Comparison of ENCODE assay signal across 8 cellular contexts in the genomic region with DNA sequence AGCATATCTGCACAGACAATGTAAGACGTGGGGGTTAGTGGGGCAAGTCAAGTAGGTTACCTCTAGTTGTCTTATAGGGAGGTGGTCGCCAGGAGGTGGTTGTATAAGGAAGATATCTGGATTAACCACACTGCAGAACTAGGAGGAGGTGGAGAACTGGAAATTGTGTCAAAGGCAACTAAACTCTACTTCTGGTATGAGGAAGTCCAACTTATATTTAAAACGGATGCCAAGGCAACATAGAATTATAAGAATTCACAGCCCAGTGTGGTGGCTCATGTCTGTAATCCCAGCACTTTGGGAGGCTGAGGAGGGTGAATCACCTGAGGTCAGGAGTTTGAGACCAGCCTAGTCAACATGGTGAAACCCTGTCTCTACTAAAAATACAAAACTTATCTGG. TPM values are rescaled to one million over a fixed set of nuclear protein-coding genes. Genes with fewer than 3 reads are reported as not detected.
A peak's percentile ranks its signal among the peaks of the same experiment; 100 is the strongest.
DNase-seq lines count a peak whose midpoint lies in the region; TF ChIP-seq lines count a peak whose summit lies in the region.
"Not testable (repeated sequence)": the region's sequence is repeated elsewhere in the genome, so short reads cannot be mapped to it uniquely, and the experiment has no call there.

No MANE protein-coding gene starts in this region.

- H2AFZ ChIP-seq in GM23248, PC-9: not testable (repeated sequence)

- H3K9me2 ChIP-seq in GM23248 (ENCODE audit: insufficient read depth); PC-9 (ENCODE audit: insufficient read depth): not testable (repeated sequence)

- not testable (repeated sequence) for H3K79me2 ChIP-seq in GM23248 (ENCODE audit: insufficient read depth); PC-9 (ENCODE audit: low read depth)

- TF ChIP-seq CTCF in PC-9 (conservative IDR thresholded peaks at IDR 0.05); type B pancreatic cell (conservative IDR thresholded peaks at IDR 0.05): not testable (repeated sequence)

- H3K9ac ChIP-seq in GM23248: not testable (repeated sequence)

- 62 to 76% methylated on average over 3 of the region's 3 CpGs for WGBS in GM23248 (ENCODE audit: low coverage in 1 of 2, low lambda C conversion rate in 2 of 2, missing lambda C conversion rate in 2 of 2), 2 experiments

- H3K9me3 Mint-ChIP-seq in type B pancreatic cell: not testable (repeated sequence)

- not testable (repeated sequence) for H3K36me3 ChIP-seq in GM23248 (ENCODE audit: low read depth)
- peaks cover 12% of the 10 kb centered on the region; the same call in 1 of the 2 replicates for H3K36me3 ChIP-seq in PC-9 (ENCODE audit: low read depth)

- H3K4me3 ChIP-seq in GM23248: not testable (repeated sequence)
- H3K4me3 ChIP-seq in PC-9: 0 out of 2 replicates have a peak overlapping the region, but pooled peaks have one; percentile 5

- CTCF ChIA-PET in PC-9 (lab: Charles Lee): not testable (repeated sequence)

- not testable (repeated sequence) for H3K27ac ChIP-seq in GM23248, epithelial cell of prostate
- H3K27ac ChIP-seq in PC-9: peak overlapping the region; percentile 88

- POLR2A ChIA-PET in PC-9 (lab: Charles Lee; ENCODE audit: unreplicated experiment): not testable (repeated sequence)

- H3K4me1 ChIP-seq in GM23248 (ENCODE audit: insufficient read depth): not testable (repeated sequence)
- peaks cover 41% of the 10 kb centered on the region for H3K4me1 ChIP-seq in PC-9 (replicated peaks; ENCODE audit: insufficient read depth)

- H3K4me2 ChIP-seq in GM23248 (ENCODE audit: unreplicated experiment): not testable (repeated sequence)
- peak overlapping the region; percentile 45 for H3K4me2 ChIP-seq in PC-9

- intact Hi-C loops in PC-9 (cut with micrococcal nuclease; ENCODE audit: unreplicated experiment): loop anchor here (2.0 kb wide), 1 partner anchor 21 kb away; no protein-coding TSS in a partner anchor

- in situ Hi-C loops in GM23248 (cut with MboI): not testable (repeated sequence)

- H3F3A ChIP-seq in GM23248 (ENCODE audit: insufficient read depth): not testable (repeated sequence)
- peaks cover 27% of the 10 kb centered on the region for H3F3A ChIP-seq in PC-9 (ENCODE audit: insufficient read depth, low read depth)

- not testable (repeated sequence) for H3K4me1 Mint-ChIP-seq in type B pancreatic cell (ENCODE audit: unreplicated experiment)

- H4K20me1 ChIP-seq in GM23248 (ENCODE audit: insufficient read depth); PC-9 (ENCODE audit: insufficient read depth): not testable (repeated sequence)

- H3K27ac Mint-ChIP-seq in type B pancreatic cell: peak overlapping the region; percentile 34

- DNase-seq in CD1c-positive myeloid dendritic cell (ENCODE audit: extremely low spot score) (peak; percentile 21), GM23248 (peak; percentile 71), LHCN-M2 (ENCODE audit: low read depth) (peak; percentile 25), PC-9 (peak; percentile 60 to 94), amniotic epithelial cell (ENCODE audit: low read depth) (peak; percentile 41), epithelial cell of prostate (ENCODE audit: low read depth, low spot score) (peak; percentile 34), iris pigment epithelial cell (ENCODE audit: low read depth) (peak; percentile 39)
- DNase-seq in type B pancreatic cell (ENCODE audit: extremely low spot score, unreplicated experiment): not testable (repeated sequence)

- H3K4me3 Mint-ChIP-seq in type B pancreatic cell: not testable (repeated sequence)

- not testable (repeated sequence) for H3K36me3 Mint-ChIP-seq in type B pancreatic cell

- not testable (repeated sequence) for H3K27me3 ChIP-seq in GM23248 (replicated peaks; ENCODE audit: insufficient read depth); PC-9 (ENCODE audit: insufficient read depth, low read depth)

- not testable (repeated sequence) for BruUV-seq in PC-9 (replicated peaks; lab: Mats Ljungman, UMichigan)

- H3K27me3 Mint-ChIP-seq in type B pancreatic cell: not testable (repeated sequence)

- not testable (repeated sequence) for H3K9me3 ChIP-seq in GM23248 (ENCODE audit: low read depth)
- peaks cover 16% of the 10 kb centered on the region for H3K9me3 ChIP-seq in PC-9 (ENCODE audit: insufficient read depth, low read depth)

RNA-seq across cellular contexts. Expression of gene CNIH3, which starts 44.1 kb away (rescaled TPM):
- total RNA-seq in GM23248 (2014; rRNA removed; shearing (Covaris generic)): 2.1 and 6.4 TPM in 2 replicates
- polyA plus RNA-seq in GM23248 (2016; fragmentation: Nextera tagmentation; extraction: Ambion mirVana): 4.7 and 6.2 TPM in 2 replicates
- total RNA-seq in LHCN-M2 (2014; rRNA removed) (6.2 and 13.4 TPM in 2 replicates), PC-9 (2021) (7.4 and 8.4 TPM in 2 replicates), type B pancreatic cell (ENCODE audit: low replicate concordance) (1.8 and 4.5 TPM in 2 replicates)
- polyA plus RNA-seq in LHCN-M2 (2012): 1.9 TPM
